15 cellular contexts compared by ENCODE assay signal in genomic region chr1:183330335-183330734, GRCh38.
DNase-seq lines count a peak whose midpoint lies in the region; ATAC-seq and TF ChIP-seq lines count a peak whose summit lies in the region.
"Had no signal": no experiment of that assay in that cellular context is flagged by ENCODE, and none has a peak within 500 bp of the region (broad histone marks: within the 10 kb centered on the region; RNA-seq: fewer than 3 reads in every experiment).

No MANE protein-coding gene starts in this region.

- WGBS in ectodermal cell, 2 experiments: 68 to 69% methylated on average over 4 of the region's 4 CpGs

- no peak for ATAC-seq in GM18867 (IDR thresholded peaks at IDR 0.05; ENCODE audit: unreplicated experiment)
- ATAC-seq: activated CD4-positive, alpha-beta T cell treated with anti-CD3 and anti-CD28 coated beads for 36 hours had no signal

- peak overlapping the region; percentile 97 for H3K27ac Mint-ChIP-seq in nephron progenitor cell
- no peak overlapping the region for H3K27ac Mint-ChIP-seq in CD8-positive, alpha-beta memory T cell
- H3K27ac Mint-ChIP-seq: activated CD4-positive, alpha-beta T cell treated with anti-CD3 and anti-CD28 coated beads for 36 hours; activated naive CD4-positive, alpha-beta T cell treated with anti-CD3 and anti-CD28 coated beads for 36 hours had no signal

- no peaks in the 10 kb centered on the region for H3K9me3 ChIP-seq in ectodermal cell (ENCODE audit: control insufficient read depth, low read length)
- H3K9me3 ChIP-seq in CD8-positive, alpha-beta memory T cell (ENCODE audit: low read length): no peaks in the 10 kb centered on the region
- H3K9me3 ChIP-seq: thoracic aorta had no signal

- peak overlapping the region; percentile 50 for H3K4me3 Mint-ChIP-seq in nephron progenitor cell
- no peak overlapping the region for H3K4me3 Mint-ChIP-seq in CD8-positive, alpha-beta memory T cell
- H3K4me3 Mint-ChIP-seq: activated CD4-positive, alpha-beta T cell treated with anti-CD3 and anti-CD28 coated beads for 36 hours; activated naive CD4-positive, alpha-beta T cell treated with anti-CD3 and anti-CD28 coated beads for 36 hours had no signal

- H3K27me3 ChIP-seq in ectodermal cell (ENCODE audit: control insufficient read depth, insufficient read depth, low read length, poor library complexity, severe bottlenecking): no peaks in the 10 kb centered on the region
- H3K27me3 ChIP-seq in CD8-positive, alpha-beta memory T cell (ENCODE audit: insufficient read depth, low read length, poor library complexity, severe bottlenecking): no peaks in the 10 kb centered on the region

- peaks cover 28% of the 10 kb centered on the region for H3K4me1 ChIP-seq in ectodermal cell (ENCODE audit: control insufficient read depth, insufficient read depth, low read length)
- no peaks in the 10 kb centered on the region for H3K4me1 ChIP-seq in CD8-positive, alpha-beta memory T cell (ENCODE audit: insufficient read depth, low read length)

- H3K36me3 Mint-ChIP-seq in nephron progenitor cell (ENCODE audit: low read depth): no peaks in the 10 kb centered on the region
- H3K36me3 Mint-ChIP-seq in CD8-positive, alpha-beta memory T cell: no peaks in the 10 kb centered on the region

- no peaks in the 10 kb centered on the region for H3K36me3 ChIP-seq in ectodermal cell (ENCODE audit: control insufficient read depth, insufficient read depth, low read length)
- no peaks in the 10 kb centered on the region for H3K36me3 ChIP-seq in CD8-positive, alpha-beta memory T cell (ENCODE audit: insufficient read depth, low read length)
- H3K36me3 ChIP-seq: thoracic aorta had no signal

- TF ChIP-seq CTCF in nephron progenitor cell (IDR thresholded peaks at IDR 0.05): no peak

- H3K27ac ChIP-seq in ectodermal cell (ENCODE audit: insufficient read depth, low read depth, low read length, poor library complexity, severe bottlenecking): peak overlapping the region; percentile 16
- no peak overlapping the region for H3K27ac ChIP-seq in CD8-positive, alpha-beta memory T cell (ENCODE audit: low read depth, low read length)
- H3K27ac ChIP-seq: epithelial cell of prostate, thoracic aorta had no signal

- no peak overlapping the region for H3K4me3 ChIP-seq in ectodermal cell (ENCODE audit: insufficient read depth, low read depth, low read length)
- no peak overlapping the region for H3K4me3 ChIP-seq in CD8-positive, alpha-beta memory T cell (ENCODE audit: low read length)
- H3K4me3 ChIP-seq: thoracic aorta had no signal

- peaks cover 4% of the 10 kb centered on the region for H3K9me3 Mint-ChIP-seq in nephron progenitor cell
- H3K9me3 Mint-ChIP-seq in CD8-positive, alpha-beta memory T cell: peaks cover 0 to 1% (median 0%) of the 10 kb centered on the region in 5 donors
- H3K9me3 Mint-ChIP-seq: activated naive CD4-positive, alpha-beta T cell treated with anti-CD3 and anti-CD28 coated beads for 36 hours had no signal

- DNase-seq in ELF-1 (ENCODE audit: low read depth, low spot score) (peak; percentile 34), NCI-H2107 (lab: John Stamatoyannopoulos, UW) (peak; percentile 51), nephron progenitor cell (peak; percentile 10), KG1 (lab: John Stamatoyannopoulos, UW) (no peak), NCI-H2081 (lab: John Stamatoyannopoulos, UW) (no peak)
- no peak for DNase-seq in CD8-positive, alpha-beta memory T cell
- DNase-seq: activated CD4-positive, alpha-beta T cell treated with anti-CD3 and anti-CD28 coated beads for 36 hours; activated CD8-positive, alpha-beta memory T cell treated with anti-CD3 and anti-CD28 coated beads, Interleukin-2, amount 50 U/mL, for 48 hours; activated naive CD4-positive, alpha-beta T cell treated with anti-CD3 and anti-CD28 coated beads for 36 hours; kidney; NCI-H1436 treated with DMSO at 0.1 percent for 48 hours had no signal

- peaks cover 46% of the 10 kb centered on the region for H3K4me1 Mint-ChIP-seq in nephron progenitor cell
- no peaks in the 10 kb centered on the region for H3K4me1 Mint-ChIP-seq in CD8-positive, alpha-beta memory T cell
- H3K4me1 Mint-ChIP-seq: activated CD4-positive, alpha-beta T cell treated with anti-CD3 and anti-CD28 coated beads for 36 hours had no signal

- POLR2A ChIA-PET in CD8-positive, alpha-beta memory T cell (lab: Charles Lee): no interaction called here

- CTCF ChIA-PET in CD8-positive, alpha-beta memory T cell (lab: Charles Lee): no interaction called here

- H3K27me3 Mint-ChIP-seq in nephron progenitor cell (ENCODE audit: low read depth, poor library complexity): peaks cover 17% of the 10 kb centered on the region
- H3K27me3 Mint-ChIP-seq in CD8-positive, alpha-beta memory T cell: peaks cover 17 to 61% of the 10 kb centered on the region in 2 donors

Comparison
In these comparisons a context has a peak if more than half of its experiments do, and no peak if none do; other contexts are left out.
1. DNase-seq: peak in ELF-1 (single experiment), NCI-H2107 (single experiment) and nephron progenitor cell (single experiment); none in CD8-positive, alpha-beta memory T cell (0 of 5), KG1 (single experiment) and NCI-H2081 (0 of 2).